1 cellular context compared by ENCODE assay signal in the genomic region with DNA sequence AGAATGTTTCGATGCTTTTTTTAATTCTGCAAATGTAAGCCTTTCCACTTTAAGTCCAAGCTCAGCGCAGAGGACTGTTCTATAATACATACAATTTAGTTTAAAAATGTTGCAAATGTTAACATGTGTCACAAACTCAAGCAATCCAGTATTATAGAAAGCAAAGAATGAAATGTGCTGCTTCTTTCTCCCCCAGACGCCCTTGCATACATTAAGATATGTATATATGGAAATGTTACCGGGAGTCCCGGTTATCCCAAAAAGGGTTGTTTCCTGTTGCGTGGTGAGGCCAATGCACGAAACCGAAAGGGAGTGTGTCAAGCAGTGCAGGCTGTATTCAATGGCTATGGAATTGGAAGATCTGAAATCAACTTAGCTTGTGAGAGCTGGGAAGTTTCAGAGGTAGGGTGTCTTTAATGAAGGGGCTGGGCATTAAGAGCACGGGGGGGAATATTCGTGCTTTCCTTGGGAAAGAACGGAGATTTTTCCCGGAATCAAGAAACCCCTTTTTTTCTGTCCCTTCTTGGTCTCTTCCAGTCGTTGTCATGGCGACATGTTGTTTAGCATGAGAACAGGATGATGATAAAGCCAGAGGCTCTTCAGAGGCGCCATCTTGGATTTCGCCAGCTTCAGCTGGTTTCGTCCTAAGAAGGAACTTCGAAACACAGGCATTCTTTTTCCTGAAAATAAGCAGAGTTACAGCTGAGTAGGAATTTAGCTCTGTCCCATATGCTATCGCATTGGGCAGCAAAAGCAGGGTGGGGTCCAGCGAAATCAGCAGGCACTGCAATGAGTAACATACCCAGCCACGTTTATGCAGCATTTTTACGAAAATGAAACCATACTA.
TF ChIP-seq lines count a peak whose summit lies in the region.

No MANE protein-coding gene starts in this region.

TF ChIP-seq in WTC11, 78 proteins besides CTCF, POLR2A, EP300 and RAD21 (continued from another document):
- TF ChIP-seq MAX (CRISPR knock-in tag; IDR thresholded peaks at IDR 0.05): 0 out of 2 replicates have a peak, but pooled peaks have one; percentile 39
- no peak for TF ChIP-seq ZNF317 (CRISPR knock-in tag; IDR thresholded peaks at IDR 0.05; ENCODE audit: borderline replicate concordance, low read depth)
- no peak for TF ChIP-seq TCF7 (CRISPR knock-in tag; IDR thresholded peaks at IDR 0.05; ENCODE audit: low read depth)
- no peak for TF ChIP-seq ZBTB21 (CRISPR knock-in tag; IDR thresholded peaks at IDR 0.05; ENCODE audit: borderline replicate concordance)
- no peak for TF ChIP-seq SMAD4 (CRISPR knock-in tag; IDR thresholded peaks at IDR 0.05)
